In the genomic region with DNA sequence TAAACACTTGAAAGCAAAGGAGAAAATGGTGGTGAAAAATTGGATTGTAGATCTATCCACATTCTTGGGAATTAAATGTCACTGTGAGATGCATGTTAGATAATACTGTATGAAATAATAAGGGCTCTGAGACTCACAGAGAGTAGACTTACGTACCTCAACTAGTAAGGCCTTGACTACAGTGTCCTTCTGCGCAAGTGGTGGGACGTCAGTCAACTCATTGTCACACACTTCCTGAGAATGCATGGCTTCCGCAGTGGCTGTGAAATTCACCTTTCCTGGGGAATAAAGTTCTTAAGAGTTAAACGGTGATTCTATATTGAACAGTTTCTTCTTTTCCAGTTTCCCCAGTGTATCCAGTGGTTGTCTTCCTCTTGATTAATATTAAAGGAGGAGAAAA, we compare ENCODE assay signal across 14 cellular contexts. TPM values are rescaled to one million over a fixed set of nuclear protein-coding genes. Genes with fewer than 3 reads are reported as not detected.
DNase-seq lines count a peak whose midpoint lies in the region; ATAC-seq, FAIRE-seq and TF ChIP-seq lines count a peak whose summit lies in the region.
"Had no signal": no experiment of that assay in that cellular context is flagged by ENCODE, and none has a peak within 500 bp of the region (broad histone marks: within the 10 kb centered on the region; RNA-seq: fewer than 3 reads in every experiment).

No MANE protein-coding gene starts in this region.

- H3K4me3 Mint-ChIP-seq in natural killer cell = peak overlapping the region; percentile 92

- TF ChIP-seq RAD21 in GM12878 (IDR thresholded peaks at IDR 0.05; ENCODE audit: insufficient read depth, low read depth, low read length) = no peak

- H3K4me2 ChIP-seq in GM12878 (ENCODE audit: control insufficient read depth, insufficient read depth) = 0 out of 2 replicates have a peak overlapping the region, but pooled peaks have one; percentile 64
- H3K4me2 ChIP-seq: BLaER1 treated with 17β-estradiol and CSF1 and Interleukin-3, amounts not matched to agents 10 nM and 100 nM had no signal

- DNase-seq in left ventricle myocardium superior = no peak
- no peak for DNase-seq in left cardiac atrium
- DNase-seq in GM12878 (ENCODE audit: low read depth, low spot score) = no peak
- DNase-seq in natural killer cell = no peak
- no peak for DNase-seq in uterus
- DNase-seq in NCI-H146 (lab: John Stamatoyannopoulos, UW) = no peak
- no peak for DNase-seq in HK-2 (ENCODE audit: unreplicated experiment)
- DNase-seq: amniotic stem cell, foreskin keratinocyte had no signal

- no peak for TF ChIP-seq CTCF in GM12878 (IDR thresholded peaks at IDR 0.05 in 2 of 3, conservative IDR thresholded peaks at IDR 0.05 in 1 of 3; ENCODE audit: control insufficient read depth in 2 of 3, extremely low read depth in 1 of 3, insufficient read depth in 1 of 3, low read depth in 3 of 3, low read length in 3 of 3)
- no peak for TF ChIP-seq CTCF in natural killer cell (IDR thresholded peaks at IDR 0.05)
- no peak for TF ChIP-seq CTCF in uterus (IDR thresholded peaks at IDR 0.05)

- peak overlapping the region in 1 of 2 donors; percentile 87 for H3K27ac Mint-ChIP-seq in natural killer cell

- H3K27ac ChIP-seq in GM12878 (ENCODE audit: control insufficient read depth, insufficient read depth) (no peak overlapping the region), uterus (peak overlapping the region; percentile 11 to 70)
- H3K27ac ChIP-seq: BLaER1 treated with 17β-estradiol and CSF1 and Interleukin-3, amounts not matched to agents 10 nM and 100 nM; foreskin keratinocyte; neutrophil had no signal

- no peak overlapping the region for H3K9ac ChIP-seq in GM12878 (ENCODE audit: control insufficient read depth, insufficient read depth, low read length)
- H3K9ac ChIP-seq: BLaER1 treated with 17β-estradiol and CSF1 and Interleukin-3, amounts not matched to agents 10 nM and 100 nM had no signal

- H3K9me3 Mint-ChIP-seq in natural killer cell = no peaks in the 10 kb centered on the region

- H3K4me1 ChIP-seq in GM12878 (ENCODE audit: control insufficient read depth, insufficient read depth, low read length) (peaks cover 8% of the 10 kb centered on the region), uterus (no peaks in the 10 kb centered on the region)
- H3K4me1 ChIP-seq: BLaER1 treated with 17β-estradiol and CSF1 and Interleukin-3, amounts not matched to agents 10 nM and 100 nM; foreskin keratinocyte had no signal

- peaks cover 0 to 4% of the 10 kb centered on the region in 2 experiments; a peak in 1 of 4 replicates for H3K27me3 ChIP-seq in GM12878 (replicated peaks in 1 of 2; ENCODE audit: control insufficient read depth in 2 of 2, insufficient read depth in 2 of 2, low read length in 1 of 2)
- H3K27me3 ChIP-seq in uterus = no peaks in the 10 kb centered on the region
- H3K27me3 ChIP-seq: BLaER1 treated with 17β-estradiol and CSF1 and Interleukin-3, amounts not matched to agents 10 nM and 100 nM had no signal

- BruUV-seq in GM12878 (replicated peaks; lab: Mats Ljungman, UMichigan) = no TSS peak

- no peaks in the 10 kb centered on the region for H3K9me3 ChIP-seq in GM12878 (replicated peaks; ENCODE audit: control insufficient read depth, insufficient read depth, low read length)
- H3K9me3 ChIP-seq in uterus = no peaks in the 10 kb centered on the region
- H3K9me3 ChIP-seq: BLaER1 treated with 17β-estradiol and CSF1 and Interleukin-3, amounts not matched to agents 10 nM and 100 nM; neutrophil had no signal

- SMC1A ChIA-PET in GM12878 (lab: Charles Lee; ENCODE audit: uncharacterized antibody, unreplicated experiment) = no interaction called here

- H3K4me3 ChIP-seq in GM12878 (no peak overlapping the region), uterus (peak overlapping the region in 1 of 2 donors; percentile 20)
- H3K4me3 ChIP-seq: BLaER1 treated with 17β-estradiol and CSF1 and Interleukin-3, amounts not matched to agents 10 nM and 100 nM had no signal

- in situ Hi-C loops in GM12878 (cut with MboI) = no loop called here

- intact Hi-C loops in left ventricle myocardium superior (cut with micrococcal nuclease) = no loop called here
- intact Hi-C loops in left cardiac atrium (cut with DNase I) = no loop called here
- intact Hi-C loops in GM12878 (cut with micrococcal nuclease; ENCODE audit: unreplicated experiment) = no loop called here
- intact Hi-C loops in natural killer cell (cut with micrococcal nuclease) = no loop called here
- intact Hi-C loops in uterus (cut with DNase I; ENCODE audit: low total_unique reads) = no loop called here

- WGBS in GM12878 (ENCODE audit: insufficient coverage, insufficient replicate concordance, low lambda C conversion rate, missing lambda C conversion rate) = 82% methylated on average over 5 of the region's 5 CpGs

- CTCF ChIA-PET in GM12878 (lab: Yijun Ruan, JAX) = no interaction called here

- H3K4me1 Mint-ChIP-seq in natural killer cell = peaks cover 6 to 7% of the 10 kb centered on the region in 2 donors

- peaks cover 0 to 4% of the 10 kb centered on the region in 2 donors for H3K27me3 Mint-ChIP-seq in natural killer cell (ENCODE audit: low read depth in 2 of 2)

- RAD21 ChIA-PET in GM12878 (lab: Charles Lee; ENCODE audit: unreplicated experiment) = no interaction called here

- POLR2A ChIA-PET in GM12878 (lab: Charles Lee) = no interaction called here

- ATAC-seq in left ventricle myocardium superior (peak; percentile 34), left cardiac atrium (no peak), GM12878 (no peak), natural killer cell (no peak), HG03469 (IDR thresholded peaks at IDR 0.05; ENCODE audit: unreplicated experiment) (no peak)
- ATAC-seq: foreskin keratinocyte, left colon had no signal

- no peaks in the 10 kb centered on the region for H4K20me1 ChIP-seq in GM12878 (ENCODE audit: control insufficient read depth, insufficient read depth)
- H4K20me1 ChIP-seq: BLaER1 treated with 17β-estradiol and CSF1 and Interleukin-3, amounts not matched to agents 10 nM and 100 nM had no signal

- TF ChIP-seq EP300 in GM12878 (IDR thresholded peaks at IDR 0.05; ENCODE audit: borderline replicate concordance in 1 of 2, control insufficient read depth in 1 of 2, low read depth in 2 of 2, low read length in 2 of 2) = no peak

- no peaks in the 10 kb centered on the region for H3K36me3 ChIP-seq in GM12878 (ENCODE audit: control insufficient read depth in 2 of 2, insufficient read depth in 2 of 2, low read length in 1 of 2)
- no peaks in the 10 kb centered on the region for H3K36me3 ChIP-seq in uterus
- H3K36me3 ChIP-seq: BLaER1 treated with 17β-estradiol and CSF1 and Interleukin-3, amounts not matched to agents 10 nM and 100 nM; neutrophil had no signal

- H3K36me3 Mint-ChIP-seq in natural killer cell = no peaks in the 10 kb centered on the region

- H2AFZ ChIP-seq in GM12878 (ENCODE audit: control insufficient read depth, low read depth, low read length) = no peak overlapping the region; the same call in 1 of the 2 replicates

- H3K79me2 ChIP-seq in GM12878 (ENCODE audit: control insufficient read depth, insufficient read depth, low read length) = no peaks in the 10 kb centered on the region

- TF ChIP-seq POLR2A in GM12878 (IDR thresholded peaks at IDR 0.05; ENCODE audit: low read depth, low read length) (no peak), uterus (IDR thresholded peaks at IDR 0.05) (no peak)

- FAIRE-seq in GM12878 (lab: Jason Lieb, UNC) = no peak

TF ChIP-seq in GM12878, 131 proteins besides CTCF, POLR2A, EP300 and RAD21 (continues in another document):
- no peak for TF ChIP-seq JUNB (IDR thresholded peaks at IDR 0.05)
- no peak for TF ChIP-seq USF2 (IDR thresholded peaks at IDR 0.05; ENCODE audit: borderline replicate concordance, low read depth, low read length)
- no peak for TF ChIP-seq ZNF622 (IDR thresholded peaks at IDR 0.05)
- TF ChIP-seq JUND (IDR thresholded peaks at IDR 0.05; ENCODE audit: low read depth, low read length) = no peak
- no peak for TF ChIP-seq IRF3 (IDR thresholded peaks at IDR 0.05)

RNA-seq across cellular contexts. Expression of gene PZP, which starts 32.6 kb away (rescaled TPM):
- 0.35 TPM for total RNA-seq in left ventricle myocardium superior
- total RNA-seq in left cardiac atrium = under 1 TPM; 0.42 to 0.68 TPM
- not detected in 2 replicates for total RNA-seq in GM12878 (2013; cell fraction: nucleolus; rRNA removed)
- not detected in 2 replicates for total RNA-seq in GM12878 (2014; rRNA removed)
- not detected in 2 replicates for total RNA-seq in GM12878 (2014; rRNA removed; fragmentation: Illumina TruSeq; extraction: Trizol)
- not detected in 2 replicates for total RNA-seq in GM12878 (2021)
- polyA plus RNA-seq in GM12878 (2011; ENCODE audit: low read depth) = not detected
- not detected in 2 replicates for polyA plus RNA-seq in GM12878 (2011; rRNA removed)
- not detected in 2 replicates for polyA plus RNA-seq in GM12878 (2011; cell fraction: cytosol; rRNA removed)
- polyA plus RNA-seq in GM12878 (2011; cell fraction: nucleus; rRNA removed) = not detected in 2 replicates
- polyA plus RNA-seq in GM12878 (2012) = not detected in 2 replicates
- polyA plus RNA-seq in GM12878 (2014; fragmentation: Illumina TruSeq; extraction: Trizol) = not detected in 2 replicates
- not detected for polyA plus RNA-seq in GM12878 (2014; fragmentation: Nextera tagmentation; extraction: Ambion mirVana)
- not detected in 2 replicates for polyA plus RNA-seq in GM12878 (2014; rRNA removed)
- not detected for polyA plus RNA-seq in GM12878 (2016; fragmentation: Nextera tagmentation; extraction: Ambion mirVana)
- not detected in 2 replicates for polyA minus RNA-seq in GM12878 (2011; rRNA and poly(A)+ RNA removed)
- polyA minus RNA-seq in GM12878 (2011; cell fraction: cytosol; rRNA and poly(A)+ RNA removed) = not detected in 2 replicates
- not detected in 2 replicates for polyA minus RNA-seq in GM12878 (2011; cell fraction: nucleus; rRNA and poly(A)+ RNA removed)
- total RNA-seq in natural killer cell = not detected
- total RNA-seq in uterus = under 1 TPM in 1 of 4 donors, not detected in 3; 0.79 TPM
- total RNA-seq: foreskin keratinocyte, OCI-LY7 had no signal
- polyA plus RNA-seq: foreskin keratinocyte had no signal
